In genomic region chr12:89352492-89353187, GRCh38 we compare ENCODE assay signal across 8 cellular contexts.
DNase-seq lines count a peak whose midpoint lies in the region; ATAC-seq and TF ChIP-seq lines count a peak whose summit lies in the region.

DUSP6 (minus strand) TSS chr12:89352501; CDS start chr12:89352039, 462 bp downstream.

- TF ChIP-seq CTCF in coronary artery (IDR thresholded peaks at IDR 0.05) = no peak

- H3K27ac ChIP-seq in coronary artery = peak within 1 kb of the TSS; percentile 97 to 100

- peak within 1 kb of the TSS; percentile 97 for H3K4me3 ChIP-seq in coronary artery

- DNase-seq in NCI-H526 treated with DMSO at 0.1 percent for 48 hours (lab: John Stamatoyannopoulos, UW) (peak; percentile 92), coronary artery (ENCODE audit: low spot score) (peak; percentile 98), kidney glomerular epithelial cell (lab: John Stamatoyannopoulos, UW) (peak; percentile 97)
- peak; percentile 73 for DNase-seq in activated CD4-positive, alpha-beta T cell treated with anti-CD3 and anti-CD28 coated beads, Interleukin-2, amount 50 U/mL, for 1 hour
- DNase-seq in stimulated activated CD4-positive, alpha-beta T cell treated with anti-CD3 and anti-CD28 coated beads, Interleukin-15, amount 100 ng/mL, for 1 hour (ENCODE audit: low read depth in 1 of 2, low spot score in 1 of 2) = peak; percentile 58 to 76

- ATAC-seq in GM18502 (IDR thresholded peaks at IDR 0.05; ENCODE audit: poor library complexity, unreplicated experiment) = peak; percentile 48
- ATAC-seq in HG03432 (IDR thresholded peaks at IDR 0.05; ENCODE audit: unreplicated experiment) = peak; percentile 46
- no peak for ATAC-seq in HG02840 (IDR thresholded peaks at IDR 0.05; ENCODE audit: low FRiP score, unreplicated experiment)
